In the genomic region with DNA sequence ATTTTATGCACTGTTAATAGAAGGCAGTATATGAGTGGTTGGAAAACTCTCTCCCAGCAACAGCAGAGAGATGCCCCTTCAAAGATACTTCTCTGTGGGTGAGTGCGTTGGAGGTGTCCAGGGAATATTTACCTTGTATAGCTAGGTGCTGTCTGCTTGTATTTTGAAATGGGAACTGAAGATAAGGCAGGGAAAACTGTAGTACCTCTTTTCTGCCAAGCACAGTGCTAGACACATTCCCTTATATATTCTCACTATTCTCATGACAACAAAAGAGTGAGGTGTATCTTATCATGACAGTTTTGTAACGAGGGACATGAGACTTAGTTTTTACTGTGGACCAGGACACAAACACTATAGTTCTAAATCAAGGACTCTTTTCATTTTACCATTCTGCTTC, we compare ENCODE assay signal across 8 cellular contexts. TPM values are rescaled to one million over a fixed set of nuclear protein-coding genes. Genes with fewer than 3 reads are reported as not detected.
DNase-seq lines count a peak whose midpoint lies in the region; ATAC-seq and TF ChIP-seq lines count a peak whose summit lies in the region.

No MANE protein-coding gene starts in this region.

- peak; percentile 50 for TF ChIP-seq RAD21 in neural cell (conservative IDR thresholded peaks at IDR 0.05)

- H3K4me3 ChIP-seq in neural cell (ENCODE audit: low read length) (peak overlapping the region; percentile 93), thyroid gland (replicated peaks in 1 of 3) (no peak overlapping the region)

- DNase-seq in NCI-H2081 (lab: John Stamatoyannopoulos, UW) (peak; percentile 6 to 55), NCI-H2081 treated with DMSO at 0.1 percent for 48 hours (lab: John Stamatoyannopoulos, UW) (no peak), LoVo (ENCODE audit: low spot score) (peak; percentile 38), MCF 10A (ENCODE audit: unreplicated experiment) (no peak), thyroid gland (no peak), activated gamma-delta T cell treated with Interleukin-2 at 50 U/mL for 16 hours (no peak)

- TF ChIP-seq CTCF in MCF 10A (IDR thresholded peaks at IDR 0.05; ENCODE audit: unreplicated experiment) (peak; percentile 36), neural cell (IDR thresholded peaks at IDR 0.05; ENCODE audit: poor library complexity, severe bottlenecking) (peak; percentile 68), thyroid gland (IDR thresholded peaks at IDR 0.05) (peak in 1 of 6 experiments; percentile 16)

- H3K27me3 Mint-ChIP-seq in MCF 10A (ENCODE audit: insufficient read depth, unreplicated experiment): no peaks in the 10 kb centered on the region

- H3K9me3 ChIP-seq in neural cell (ENCODE audit: low read length) (no peaks in the 10 kb centered on the region), thyroid gland (no peaks in the 10 kb centered on the region)

- no peak overlapping the region for H3K27ac Mint-ChIP-seq in MCF 10A (ENCODE audit: low read depth, unreplicated experiment)

- BruUV-seq in MCF 10A (replicated peaks; lab: Mats Ljungman, UMichigan): no TSS peak

- peaks cover 30% of the 10 kb centered on the region for H3K79me2 ChIP-seq in neural cell (replicated peaks; ENCODE audit: insufficient read depth, low read length)

- no peaks in the 10 kb centered on the region for H3F3A ChIP-seq in neural cell (ENCODE audit: insufficient read depth, low read length, poor library complexity, severe bottlenecking)

- H3K4me2 ChIP-seq in neural cell (ENCODE audit: low read length): peak overlapping the region; percentile 67

- peak overlapping the region; percentile 93 for H3K4me3 Mint-ChIP-seq in MCF 10A (ENCODE audit: unreplicated experiment)

- H3K27ac ChIP-seq in neural cell (ENCODE audit: low read length): no peak overlapping the region
- H3K27ac ChIP-seq in thyroid gland: no peak overlapping the region

- peak overlapping the region; percentile 79 for H3K9ac ChIP-seq in neural cell (ENCODE audit: low read length)

- intact Hi-C loops in MCF 10A (cut with micrococcal nuclease) (loop anchor here (5.0 kb wide), 1 partner anchor 101 kb away; no protein-coding TSS in a partner anchor), thyroid gland (cut with DNase I) (no loop called here)

- POLR2A ChIA-PET in MCF 10A (lab: Yijun Ruan, JAX): interaction anchor here (0.6 to 7.1 kb wide), 7 partner anchors 10 to 64 kb away, joined by 3 to 65 read pairs (median 11); no protein-coding TSS in a partner anchor

- H3K27me3 ChIP-seq in neural cell (ENCODE audit: insufficient read depth, low read depth, low read length) (no peaks in the 10 kb centered on the region), thyroid gland (no peaks in the 10 kb centered on the region)

- H4K20me1 ChIP-seq in neural cell (ENCODE audit: insufficient read depth): no peaks in the 10 kb centered on the region

- no peak for TF ChIP-seq EP300 in neural cell (conservative IDR thresholded peaks at IDR 0.05; ENCODE audit: poor library complexity, severe bottlenecking)

- WGBS in thyroid gland, 2 donors: 80 to 87% methylated on average over 2 of the region's 2 CpGs

- H2AFZ ChIP-seq in neural cell (ENCODE audit: low read depth, low read length): no peak overlapping the region

- ATAC-seq in HG02571 (IDR thresholded peaks at IDR 0.05; ENCODE audit: unreplicated experiment): no peak

- CTCF ChIA-PET in MCF 10A (lab: Yijun Ruan, JAX): interaction anchor here (0.8 to 3.6 kb wide), 5 partner anchors 10 to 102 kb away, joined by 3 to 15 read pairs (median 4); no protein-coding TSS in a partner anchor

- no peaks in the 10 kb centered on the region for H3K9me3 Mint-ChIP-seq in MCF 10A (ENCODE audit: unreplicated experiment)

- H3K36me3 Mint-ChIP-seq in MCF 10A (ENCODE audit: insufficient read depth, unreplicated experiment): peaks cover 6% of the 10 kb centered on the region

- peaks cover 3 to 7% of the 10 kb centered on the region in 2 donors for H3K4me1 ChIP-seq in thyroid gland

- H3K9me2 ChIP-seq in neural cell (ENCODE audit: insufficient read depth, low read length): no peaks in the 10 kb centered on the region

- no peaks in the 10 kb centered on the region for H3K36me3 ChIP-seq in neural cell (ENCODE audit: insufficient read depth, low read length)
- no peaks in the 10 kb centered on the region for H3K36me3 ChIP-seq in thyroid gland

- no peak for TF ChIP-seq POLR2A in thyroid gland (IDR thresholded peaks at IDR 0.05)

- H3K4me1 Mint-ChIP-seq in MCF 10A (ENCODE audit: insufficient read depth, unreplicated experiment): peaks cover 25% of the 10 kb centered on the region

TF ChIP-seq in neural cell, 6 proteins besides CTCF, POLR2A, EP300 and RAD21:
- no peak for TF ChIP-seq REST (IDR thresholded peaks at IDR 0.05; ENCODE audit: borderline replicate concordance)
- TF ChIP-seq SMC3 (conservative IDR thresholded peaks at IDR 0.05; ENCODE audit: poor library complexity): peak; percentile 39
- no peak for TF ChIP-seq POLR2AphosphoS5 (IDR thresholded peaks at IDR 0.05)

RNA-seq across cellular contexts. Expression of gene TTC39C, which starts 2.1 kb away (rescaled TPM):
- total RNA-seq in MCF 10A (2022) (11.4 and 12.9 TPM in 2 replicates), thyroid gland (10 to 100 TPM; 10.6 to 25.4 (median 12.9) TPM)
- polyA plus RNA-seq in neural cell: 19.9 and 29.7 TPM in 2 replicates
- 61.4 and 62.5 TPM in 2 replicates for polyA minus RNA-seq in neural cell

Comparison
In these comparisons a context has a peak if more than half of its experiments do, and no peak if none do; other contexts are left out.
1. DNase-seq: peak in NCI-H2081 (2 of 2) and LoVo (single experiment); none in NCI-H2081 treated with DMSO at 0.1 percent for 48 hours (single experiment), MCF 10A (single experiment), thyroid gland (0 of 2) and activated gamma-delta T cell treated with Interleukin-2 at 50 U/mL for 16 hours (single experiment).